ENCODE assay signal across 8 cellular contexts in the genomic region with DNA sequence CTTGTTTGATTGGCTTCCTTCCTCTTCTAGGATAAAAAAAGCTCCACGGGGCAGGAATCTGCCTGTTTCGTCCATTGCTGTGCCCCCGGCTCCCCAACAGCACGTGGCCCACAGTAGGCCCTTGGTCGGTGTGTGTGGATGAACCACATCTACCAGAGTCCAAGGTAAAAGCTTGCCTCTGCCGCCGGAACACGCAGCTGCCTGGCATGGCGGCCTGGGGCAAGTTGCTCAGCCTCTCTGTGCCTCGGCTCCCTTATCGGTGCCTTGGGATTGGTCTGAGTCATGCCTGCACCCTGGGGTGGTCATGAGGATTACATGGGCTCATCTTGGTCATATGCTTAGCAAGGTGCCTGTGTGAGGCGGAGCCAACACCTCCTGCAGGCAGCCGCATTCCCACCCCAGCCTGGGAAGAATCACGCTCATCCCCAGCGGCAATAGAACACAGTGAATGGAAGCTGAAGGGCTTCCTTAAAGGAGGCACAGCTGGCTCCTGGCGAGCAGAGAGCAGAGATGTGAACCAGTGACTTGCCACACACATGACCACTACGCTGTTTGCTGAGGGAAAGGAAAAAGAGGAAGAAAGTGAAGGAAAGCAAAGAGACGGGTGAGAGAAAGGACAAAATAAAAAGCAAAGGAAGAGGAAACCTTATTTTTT. TPM values are rescaled to one million over a fixed set of nuclear protein-coding genes. Genes with fewer than 3 reads are reported as not detected.
A peak's percentile ranks its signal among the peaks of the same experiment; 100 is the strongest.
DNase-seq lines count a peak whose midpoint lies in the region; ATAC-seq and TF ChIP-seq lines count a peak whose summit lies in the region.
"Had no signal": no experiment of that assay in that cellular context is flagged by ENCODE, and none has a peak within 500 bp of the region (broad histone marks: within the 10 kb centered on the region; RNA-seq: fewer than 3 reads in every experiment).

No MANE protein-coding gene starts in this region.

- H3K9me3 Mint-ChIP-seq in stimulated activated naive CD8-positive, alpha-beta T cell treated with anti-CD3 and anti-CD28 coated beads, Interleukin-15, Interleukin-2, amounts not matched to agents 100 ng/mL and 50 ng/mL, for 24 hours = no peaks in the 10 kb centered on the region

- peaks cover 14% of the 10 kb centered on the region for H3K4me1 ChIP-seq in OCI-LY3 (ENCODE audit: low read length)
- no peaks in the 10 kb centered on the region for H3K4me1 ChIP-seq in foreskin keratinocyte
- peaks cover 30% of the 10 kb centered on the region for H3K4me1 ChIP-seq in OCI-LY7 (ENCODE audit: insufficient read depth, low read length, poor library complexity, severe bottlenecking)

- H3K27ac ChIP-seq in OCI-LY3 (ENCODE audit: low read length) (no peak overlapping the region), foreskin keratinocyte (peak overlapping the region; percentile 54), OCI-LY7 (ENCODE audit: low read depth, low read length, poor library complexity, severe bottlenecking) (no peak overlapping the region)

- H3K4me3 ChIP-seq in OCI-LY3 (ENCODE audit: low read length) (peak overlapping the region; percentile 69), OCI-LY7 (ENCODE audit: low read depth, low read length, poor library complexity, severe bottlenecking) (no peak overlapping the region)

- no peaks in the 10 kb centered on the region for H3K9me2 ChIP-seq in OCI-LY7 (ENCODE audit: insufficient read depth, low read length)

- H3K79me2 ChIP-seq in OCI-LY3 (ENCODE audit: low read length) = no peaks in the 10 kb centered on the region
- no peaks in the 10 kb centered on the region for H3K79me2 ChIP-seq in OCI-LY7 (ENCODE audit: insufficient read depth, low read depth, low read length)

- no peaks in the 10 kb centered on the region for H3K36me3 Mint-ChIP-seq in stimulated activated naive CD8-positive, alpha-beta T cell treated with anti-CD3 and anti-CD28 coated beads, Interleukin-15, Interleukin-2, amounts not matched to agents 100 ng/mL and 50 ng/mL, for 24 hours (ENCODE audit: low read depth)

- POLR2A ChIA-PET in OCI-LY7 (lab: Charles Lee) = interaction anchor here (1.5 kb wide), 1 partner anchor 14 kb away, joined by 4 read pairs; no protein-coding TSS in a partner anchor

- CTCF ChIA-PET in OCI-LY7 (lab: Charles Lee; ENCODE audit: unreplicated experiment) = no interaction called here

- no TSS peak for BruUV-seq in OCI-LY7 (replicated peaks; lab: Mats Ljungman, UMichigan)

- peaks cover 12% of the 10 kb centered on the region for H3K27me3 Mint-ChIP-seq in stimulated activated naive CD8-positive, alpha-beta T cell treated with anti-CD3 and anti-CD28 coated beads, Interleukin-15, Interleukin-2, amounts not matched to agents 100 ng/mL and 50 ng/mL, for 24 hours

- ATAC-seq in GM21423 (IDR thresholded peaks at IDR 0.05; ENCODE audit: unreplicated experiment) (peak; percentile 55), foreskin keratinocyte (peak; percentile 99), HG03095 (IDR thresholded peaks at IDR 0.05; ENCODE audit: unreplicated experiment) (no peak)

- intact Hi-C loops in OCI-LY7 (cut with micrococcal nuclease; ENCODE audit: unreplicated experiment) = no loop called here

- H3K4me2 ChIP-seq in OCI-LY3 (ENCODE audit: low read length) (peak overlapping the region; percentile 64), OCI-LY7 (ENCODE audit: low read length) (no peak overlapping the region)

- peak; percentile 77 to 92 for DNase-seq in foreskin keratinocyte
- DNase-seq in OCI-LY7 (ENCODE audit: low spot score) = no peak
- DNase-seq in NCI-H2227 treated with DMSO at 0.1 percent for 48 hours (lab: John Stamatoyannopoulos, UW) = no peak
- DNase-seq: NK-92 treated with Interleukin-12 subunit alpha and Interleukin-12 subunit beta, amount 100 ng/mL, for 24 hours had no signal

- TF ChIP-seq CTCF in OCI-LY3 (IDR thresholded peaks at IDR 0.05; ENCODE audit: low read depth, low read length) (no peak), foreskin keratinocyte (conservative IDR thresholded peaks at IDR 0.05) (peak; percentile 1), OCI-LY7 (conservative IDR thresholded peaks at IDR 0.05; ENCODE audit: low read length) (no peak)

- no peaks in the 10 kb centered on the region for H3K36me3 ChIP-seq in OCI-LY3 (replicated peaks; ENCODE audit: low read depth, low read length)
- H3K36me3 ChIP-seq in OCI-LY7 (ENCODE audit: insufficient read depth, low read length) = no peaks in the 10 kb centered on the region

- no peak overlapping the region for H3K27ac Mint-ChIP-seq in stimulated activated naive CD8-positive, alpha-beta T cell treated with anti-CD3 and anti-CD28 coated beads, Interleukin-15, Interleukin-2, amounts not matched to agents 100 ng/mL and 50 ng/mL, for 24 hours

- H3K4me3 Mint-ChIP-seq in stimulated activated naive CD8-positive, alpha-beta T cell treated with anti-CD3 and anti-CD28 coated beads, Interleukin-15, Interleukin-2, amounts not matched to agents 100 ng/mL and 50 ng/mL, for 24 hours = peak overlapping the region; percentile 40

- peak overlapping the region; percentile 24; the same call in 1 of the 2 replicates for H2AFZ ChIP-seq in OCI-LY3 (ENCODE audit: low read depth, low read length)
- H2AFZ ChIP-seq in OCI-LY7 (ENCODE audit: low read length) = no peak overlapping the region

- peak overlapping the region; percentile 46 for H3K9ac ChIP-seq in OCI-LY3 (ENCODE audit: low read length)

- H3K27me3 ChIP-seq in OCI-LY3 (ENCODE audit: low read depth, low read length) (0 out of 2 replicates have a peak, but pooled peaks cover 2% of the 10 kb centered on the region), foreskin keratinocyte (no peaks in the 10 kb centered on the region)

- H3K4me1 Mint-ChIP-seq in stimulated activated naive CD8-positive, alpha-beta T cell treated with anti-CD3 and anti-CD28 coated beads, Interleukin-15, Interleukin-2, amounts not matched to agents 100 ng/mL and 50 ng/mL, for 24 hours (ENCODE audit: low read depth) = peaks cover 19% of the 10 kb centered on the region

- H4K20me1 ChIP-seq in OCI-LY3 (ENCODE audit: insufficient read depth, low read length) (no peaks in the 10 kb centered on the region), OCI-LY7 (ENCODE audit: insufficient read depth, low read length) (no peaks in the 10 kb centered on the region)

- H3K9me3 ChIP-seq in OCI-LY3 (ENCODE audit: insufficient read depth, low read length) (no peaks in the 10 kb centered on the region), OCI-LY7 (ENCODE audit: low read length) (no peaks in the 10 kb centered on the region)

RNA-seq across cellular contexts. Expression of a gene that starts 5.5 kb away (rescaled TPM):
- 48.4 and 52.1 TPM in 2 replicates for total RNA-seq in foreskin keratinocyte
- polyA plus RNA-seq in foreskin keratinocyte = 69.5 and 69.7 TPM in 2 replicates
- total RNA-seq in OCI-LY7 (2014; rRNA removed; shearing (Covaris generic)) = 24.4 and 42.9 TPM in 2 replicates
- 99.0 and 112 TPM in 2 replicates for total RNA-seq in OCI-LY7 (2022)

RNA-seq across cellular contexts. Expression of a gene that starts 45.3 kb away (rescaled TPM):
- total RNA-seq in foreskin keratinocyte = 1,251 and 1,486 TPM in 2 replicates
- 1,048 and 1,182 TPM in 2 replicates for polyA plus RNA-seq in foreskin keratinocyte
- total RNA-seq in OCI-LY7 (2014; rRNA removed; shearing (Covaris generic)) = 425 and 431 TPM in 2 replicates
- 616 and 682 TPM in 2 replicates for total RNA-seq in OCI-LY7 (2022)

Comparison
In these comparisons a context has a peak if more than half of its experiments do, and no peak if none do; other contexts are left out.
1. DNase-seq: peak in foreskin keratinocyte (2 of 2); none in OCI-LY7 (single experiment) and NCI-H2227 treated with DMSO at 0.1 percent for 48 hours (single experiment).